1 cellular context compared by ENCODE assay signal in the genomic region with DNA sequence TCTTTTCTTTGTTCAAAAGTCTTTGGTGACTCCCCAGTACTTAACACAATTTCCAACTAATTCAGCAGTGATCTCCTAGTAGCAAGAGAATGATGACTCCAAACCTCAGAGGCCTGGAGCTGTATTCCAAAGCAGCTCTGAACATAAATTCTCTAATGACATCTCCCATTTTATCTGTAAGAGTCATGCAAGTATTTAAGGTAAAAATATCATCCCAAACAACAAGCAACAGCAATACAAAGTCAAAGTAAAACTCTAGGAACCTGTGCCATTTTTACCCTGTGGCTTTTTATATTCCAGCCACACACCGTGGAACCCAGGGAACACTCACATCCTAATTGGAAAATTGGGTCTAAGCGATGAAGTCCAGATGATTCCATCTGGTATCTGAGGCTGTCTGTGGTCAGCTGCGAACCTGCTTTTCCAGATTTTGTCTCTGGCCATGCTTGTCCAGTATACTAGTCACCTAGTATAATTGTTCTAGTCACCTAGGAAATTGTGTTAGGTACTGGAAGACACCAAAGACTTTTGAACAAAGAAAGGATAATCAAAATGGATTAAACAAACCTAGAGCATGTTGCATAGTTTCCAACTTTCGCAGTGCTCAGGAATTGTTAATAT.
TF ChIP-seq lines count a peak whose summit lies in the region.

No MANE protein-coding gene starts in this region.

TF ChIP-seq in WTC11, 78 proteins besides CTCF, POLR2A, EP300 and RAD21:
- TF ChIP-seq, protein P1, sequence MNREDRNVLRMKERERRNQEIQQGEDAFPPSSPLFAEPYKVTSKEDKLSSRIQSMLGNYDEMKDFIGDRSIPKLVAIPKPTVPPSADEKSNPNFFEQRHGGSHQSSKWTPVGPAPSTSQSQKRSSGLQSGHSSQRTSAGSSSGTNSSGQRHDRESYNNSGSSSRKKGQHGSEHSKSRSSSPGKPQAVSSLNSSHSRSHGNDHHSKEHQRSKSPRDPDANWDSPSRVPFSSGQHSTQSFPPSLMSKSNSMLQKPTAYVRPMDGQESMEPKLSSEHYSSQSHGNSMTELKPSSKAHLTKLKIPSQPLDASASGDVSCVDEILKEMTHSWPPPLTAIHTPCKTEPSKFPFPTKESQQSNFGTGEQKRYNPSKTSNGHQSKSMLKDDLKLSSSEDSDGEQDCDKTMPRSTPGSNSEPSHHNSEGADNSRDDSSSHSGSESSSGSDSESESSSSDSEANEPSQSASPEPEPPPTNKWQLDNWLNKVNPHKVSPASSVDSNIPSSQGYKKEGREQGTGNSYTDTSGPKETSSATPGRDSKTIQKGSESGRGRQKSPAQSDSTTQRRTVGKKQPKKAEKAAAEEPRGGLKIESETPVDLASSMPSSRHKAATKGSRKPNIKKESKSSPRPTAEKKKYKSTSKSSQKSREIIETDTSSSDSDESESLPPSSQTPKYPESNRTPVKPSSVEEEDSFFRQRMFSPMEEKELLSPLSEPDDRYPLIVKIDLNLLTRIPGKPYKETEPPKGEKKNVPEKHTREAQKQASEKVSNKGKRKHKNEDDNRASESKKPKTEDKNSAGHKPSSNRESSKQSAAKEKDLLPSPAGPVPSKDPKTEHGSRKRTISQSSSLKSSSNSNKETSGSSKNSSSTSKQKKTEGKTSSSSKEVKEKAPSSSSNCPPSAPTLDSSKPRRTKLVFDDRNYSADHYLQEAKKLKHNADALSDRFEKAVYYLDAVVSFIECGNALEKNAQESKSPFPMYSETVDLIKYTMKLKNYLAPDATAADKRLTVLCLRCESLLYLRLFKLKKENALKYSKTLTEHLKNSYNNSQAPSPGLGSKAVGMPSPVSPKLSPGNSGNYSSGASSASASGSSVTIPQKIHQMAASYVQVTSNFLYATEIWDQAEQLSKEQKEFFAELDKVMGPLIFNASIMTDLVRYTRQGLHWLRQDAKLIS (CRISPR knock-in tag; IDR thresholded peaks at IDR 0.05; ENCODE audit: borderline replicate concordance): no peak
- TF ChIP-seq, protein P2, sequence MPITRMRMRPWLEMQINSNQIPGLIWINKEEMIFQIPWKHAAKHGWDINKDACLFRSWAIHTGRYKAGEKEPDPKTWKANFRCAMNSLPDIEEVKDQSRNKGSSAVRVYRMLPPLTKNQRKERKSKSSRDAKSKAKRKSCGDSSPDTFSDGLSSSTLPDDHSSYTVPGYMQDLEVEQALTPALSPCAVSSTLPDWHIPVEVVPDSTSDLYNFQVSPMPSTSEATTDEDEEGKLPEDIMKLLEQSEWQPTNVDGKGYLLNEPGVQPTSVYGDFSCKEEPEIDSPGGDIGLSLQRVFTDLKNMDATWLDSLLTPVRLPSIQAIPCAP (CRISPR knock-in tag; IDR thresholded peaks at IDR 0.05): no peak
- TF ChIP-seq JAZF1 (CRISPR knock-in tag; IDR thresholded peaks at IDR 0.05) (no peak), ESRRA (CRISPR knock-in tag; IDR thresholded peaks at IDR 0.05; ENCODE audit: borderline replicate concordance) (no peak), FOXJ3 (CRISPR knock-in tag; IDR thresholded peaks at IDR 0.05; ENCODE audit: borderline replicate concordance) (no peak), RORB (CRISPR knock-in tag; IDR thresholded peaks at IDR 0.05) (no peak), TEAD1 (CRISPR knock-in tag; IDR thresholded peaks at IDR 0.05) (no peak), SP1 (CRISPR knock-in tag; conservative IDR thresholded peaks at IDR 0.05) (no peak), ZNF138 (CRISPR knock-in tag; conservative IDR thresholded peaks at IDR 0.05) (no peak), OVOL2 (CRISPR knock-in tag; IDR thresholded peaks at IDR 0.05; ENCODE audit: borderline replicate concordance) (no peak), MYBL2 (CRISPR knock-in tag; IDR thresholded peaks at IDR 0.05) (no peak), NFYB (CRISPR knock-in tag; conservative IDR thresholded peaks at IDR 0.05; ENCODE audit: low read depth) (no peak), GRHL2 (CRISPR knock-in tag; IDR thresholded peaks at IDR 0.05; ENCODE audit: insufficient replicate concordance, severe bottlenecking) (no peak)
- TF ChIP-seq, protein P3, sequence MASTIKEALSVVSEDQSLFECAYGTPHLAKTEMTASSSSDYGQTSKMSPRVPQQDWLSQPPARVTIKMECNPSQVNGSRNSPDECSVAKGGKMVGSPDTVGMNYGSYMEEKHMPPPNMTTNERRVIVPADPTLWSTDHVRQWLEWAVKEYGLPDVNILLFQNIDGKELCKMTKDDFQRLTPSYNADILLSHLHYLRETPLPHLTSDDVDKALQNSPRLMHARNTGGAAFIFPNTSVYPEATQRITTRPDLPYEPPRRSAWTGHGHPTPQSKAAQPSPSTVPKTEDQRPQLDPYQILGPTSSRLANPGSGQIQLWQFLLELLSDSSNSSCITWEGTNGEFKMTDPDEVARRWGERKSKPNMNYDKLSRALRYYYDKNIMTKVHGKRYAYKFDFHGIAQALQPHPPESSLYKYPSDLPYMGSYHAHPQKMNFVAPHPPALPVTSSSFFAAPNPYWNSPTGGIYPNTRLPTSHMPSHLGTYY (CRISPR knock-in tag; IDR thresholded peaks at IDR 0.05): no peak
- TF ChIP-seq, protein P4, sequence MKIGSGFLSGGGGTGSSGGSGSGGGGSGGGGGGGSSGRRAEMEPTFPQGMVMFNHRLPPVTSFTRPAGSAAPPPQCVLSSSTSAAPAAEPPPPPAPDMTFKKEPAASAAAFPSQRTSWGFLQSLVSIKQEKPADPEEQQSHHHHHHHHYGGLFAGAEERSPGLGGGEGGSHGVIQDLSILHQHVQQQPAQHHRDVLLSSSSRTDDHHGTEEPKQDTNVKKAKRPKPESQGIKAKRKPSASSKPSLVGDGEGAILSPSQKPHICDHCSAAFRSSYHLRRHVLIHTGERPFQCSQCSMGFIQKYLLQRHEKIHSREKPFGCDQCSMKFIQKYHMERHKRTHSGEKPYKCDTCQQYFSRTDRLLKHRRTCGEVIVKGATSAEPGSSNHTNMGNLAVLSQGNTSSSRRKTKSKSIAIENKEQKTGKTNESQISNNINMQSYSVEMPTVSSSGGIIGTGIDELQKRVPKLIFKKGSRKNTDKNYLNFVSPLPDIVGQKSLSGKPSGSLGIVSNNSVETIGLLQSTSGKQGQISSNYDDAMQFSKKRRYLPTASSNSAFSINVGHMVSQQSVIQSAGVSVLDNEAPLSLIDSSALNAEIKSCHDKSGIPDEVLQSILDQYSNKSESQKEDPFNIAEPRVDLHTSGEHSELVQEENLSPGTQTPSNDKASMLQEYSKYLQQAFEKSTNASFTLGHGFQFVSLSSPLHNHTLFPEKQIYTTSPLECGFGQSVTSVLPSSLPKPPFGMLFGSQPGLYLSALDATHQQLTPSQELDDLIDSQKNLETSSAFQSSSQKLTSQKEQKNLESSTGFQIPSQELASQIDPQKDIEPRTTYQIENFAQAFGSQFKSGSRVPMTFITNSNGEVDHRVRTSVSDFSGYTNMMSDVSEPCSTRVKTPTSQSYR (CRISPR knock-in tag; IDR thresholded peaks at IDR 0.05): no peak
- TF ChIP-seq, protein P5, sequence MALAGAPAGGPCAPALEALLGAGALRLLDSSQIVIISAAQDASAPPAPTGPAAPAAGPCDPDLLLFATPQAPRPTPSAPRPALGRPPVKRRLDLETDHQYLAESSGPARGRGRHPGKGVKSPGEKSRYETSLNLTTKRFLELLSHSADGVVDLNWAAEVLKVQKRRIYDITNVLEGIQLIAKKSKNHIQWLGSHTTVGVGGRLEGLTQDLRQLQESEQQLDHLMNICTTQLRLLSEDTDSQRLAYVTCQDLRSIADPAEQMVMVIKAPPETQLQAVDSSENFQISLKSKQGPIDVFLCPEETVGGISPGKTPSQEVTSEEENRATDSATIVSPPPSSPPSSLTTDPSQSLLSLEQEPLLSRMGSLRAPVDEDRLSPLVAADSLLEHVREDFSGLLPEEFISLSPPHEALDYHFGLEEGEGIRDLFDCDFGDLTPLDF (CRISPR knock-in tag; IDR thresholded peaks at IDR 0.05): no peak
